Comparison of ENCODE assay signal across 8 cellular contexts in the genomic region with DNA sequence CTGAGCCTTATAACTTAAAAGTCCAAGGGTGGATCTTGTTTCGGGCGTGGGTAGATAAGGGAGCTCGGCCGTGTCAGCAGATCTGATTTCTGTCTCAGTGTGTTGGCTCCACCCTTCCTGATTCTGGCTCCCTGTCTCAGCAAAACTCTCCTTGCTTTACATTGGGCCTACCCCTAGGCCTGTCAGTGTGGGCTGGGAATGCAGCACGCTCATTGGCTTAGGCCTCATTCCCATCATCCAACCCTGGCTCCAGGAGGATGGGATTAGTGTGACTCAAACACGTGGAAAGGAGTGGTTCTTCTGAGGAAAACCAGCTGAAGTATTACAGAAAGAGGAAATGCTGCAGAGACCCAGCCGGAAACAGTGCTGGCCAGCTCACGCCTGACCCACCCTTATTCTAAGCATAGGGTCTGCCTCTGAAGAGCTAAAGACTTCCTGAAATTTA. TPM values are rescaled to one million over a fixed set of nuclear protein-coding genes. Genes with fewer than 3 reads are reported as not detected.
DNase-seq lines count a peak whose midpoint lies in the region; ATAC-seq and TF ChIP-seq lines count a peak whose summit lies in the region.

No MANE protein-coding gene starts in this region.

- H3K4me1 Mint-ChIP-seq in endothelial cell (ENCODE audit: unreplicated experiment) (peaks cover 9% of the 10 kb centered on the region), progenitor cell of endocrine pancreas (ENCODE audit: low read depth) (peaks cover 6% of the 10 kb centered on the region)

- H3K23ac ChIP-seq in mesendoderm (ENCODE audit: low read length), result no peak overlapping the region

- H3K4me2 ChIP-seq in mesendoderm (ENCODE audit: low read length), result no peak overlapping the region

- peak in 1 of 2 donors; percentile 26 for TF ChIP-seq POLR2A in vagina (IDR thresholded peaks at IDR 0.05)

- H3K9ac ChIP-seq in mesendoderm (ENCODE audit: low read length), result no peak overlapping the region

- H3K9me3 ChIP-seq in vagina, result no peaks in the 10 kb centered on the region

- H4K8ac ChIP-seq in mesendoderm (ENCODE audit: low read depth, low read length), result no peak overlapping the region

- H3K4me1 ChIP-seq in mesendoderm (ENCODE audit: control insufficient read depth, low read depth, low read length) (no peaks in the 10 kb centered on the region), vagina (peaks cover 28% of the 10 kb centered on the region)

- H4K5ac ChIP-seq in mesendoderm (ENCODE audit: low read length), result no peak overlapping the region

- H2BK5ac ChIP-seq in mesendoderm (ENCODE audit: low read length), result no peak overlapping the region

- H3K9me3 Mint-ChIP-seq in endothelial cell (ENCODE audit: unreplicated experiment) (no peaks in the 10 kb centered on the region), progenitor cell of endocrine pancreas (ENCODE audit: low read depth) (no peaks in the 10 kb centered on the region)

- H3K79me2 ChIP-seq in mesendoderm (ENCODE audit: control insufficient read depth, insufficient read depth, low read length), result no peaks in the 10 kb centered on the region

- no peak overlapping the region for H2BK15ac ChIP-seq in mesendoderm (replicated peaks; ENCODE audit: low read depth)

- no peak overlapping the region for H2BK120ac ChIP-seq in mesendoderm (ENCODE audit: low read depth, low read length)

- no peak overlapping the region for H2AK5ac ChIP-seq in mesendoderm (ENCODE audit: low read length)

- peak; percentile 5 for DNase-seq in stimulated activated CD4-positive, alpha-beta T cell treated with anti-CD3 and anti-CD28 coated beads, Interleukin-4, amount 100 ng/mL, for 24 hours
- DNase-seq in stimulated activated CD4-positive, alpha-beta T cell treated with anti-CD3 and anti-CD28 coated beads, Interleukin-2, amount 100 ng/mL, for 48 hours, result no peak
- DNase-seq in SK-MEL-5 (ENCODE audit: low read depth, low spot score), result peak; percentile 59
- DNase-seq in endothelial cell (ENCODE audit: low spot score), result peak; percentile 18
- DNase-seq in mesendoderm, result peak; percentile 96
- DNase-seq in vagina (ENCODE audit: extremely low spot score in 2 of 2), result peak in 1 of 2 donors; percentile 97
- no peak for DNase-seq in progenitor cell of endocrine pancreas (ENCODE audit: low spot score, unreplicated experiment)

- H3K36me3 Mint-ChIP-seq in endothelial cell (ENCODE audit: low read depth, unreplicated experiment), result no peaks in the 10 kb centered on the region
- no peaks in the 10 kb centered on the region for H3K36me3 Mint-ChIP-seq in progenitor cell of endocrine pancreas (ENCODE audit: insufficient read depth)

- intact Hi-C loops in vagina (cut with DNase I), result no loop called here

- in situ Hi-C loops in SK-MEL-5 (cut with HindIII; ENCODE audit: low pct_unique_long_range_greater_than_20kb, low sequenced_read_pairs), result no loop called here

- H3K4me3 Mint-ChIP-seq in endothelial cell (ENCODE audit: unreplicated experiment) (no peak overlapping the region), progenitor cell of endocrine pancreas (ENCODE audit: low read depth) (no peak overlapping the region)

- H3K18ac ChIP-seq in mesendoderm (ENCODE audit: low read length), result no peak overlapping the region

- no peak overlapping the region for H3K4ac ChIP-seq in mesendoderm (ENCODE audit: low read depth, low read length)

- no peak overlapping the region for H3K56ac ChIP-seq in mesendoderm (ENCODE audit: low read length)

- H3K27me3 ChIP-seq in mesendoderm (ENCODE audit: insufficient read depth, low read length, poor library complexity) (no peaks in the 10 kb centered on the region), vagina (no peaks in the 10 kb centered on the region)

- no peaks in the 10 kb centered on the region for H3K27me3 Mint-ChIP-seq in endothelial cell (ENCODE audit: unreplicated experiment)
- H3K27me3 Mint-ChIP-seq in progenitor cell of endocrine pancreas, result no peaks in the 10 kb centered on the region

- H3K4me3 ChIP-seq in mesendoderm (ENCODE audit: low read length) (no peak overlapping the region), vagina (peak overlapping the region; percentile 36 to 45)

- H3K27ac ChIP-seq in mesendoderm (ENCODE audit: low read depth, low read length) (no peak overlapping the region), vagina (peak overlapping the region; percentile 79)

- WGBS in mesendoderm (ENCODE audit: extremely low coverage, insufficient coverage, low lambda C conversion rate), result no CpG with 5 or more reads among the region's 8 CpGs

- H3K36me3 ChIP-seq in mesendoderm (ENCODE audit: control insufficient read depth, insufficient read depth, low read length) (no peaks in the 10 kb centered on the region), vagina (no peaks in the 10 kb centered on the region)

- H3K27ac Mint-ChIP-seq in endothelial cell (ENCODE audit: unreplicated experiment) (no peak overlapping the region), progenitor cell of endocrine pancreas (no peak overlapping the region)

- TF ChIP-seq CTCF in endothelial cell (IDR thresholded peaks at IDR 0.05; ENCODE audit: unreplicated experiment), result no peak
- TF ChIP-seq CTCF in vagina (IDR thresholded peaks at IDR 0.05), result no peak
- no peak for TF ChIP-seq CTCF in progenitor cell of endocrine pancreas (IDR thresholded peaks at IDR 0.05; ENCODE audit: unreplicated experiment)

- H3K79me1 ChIP-seq in mesendoderm (ENCODE audit: low read length), result no peaks in the 10 kb centered on the region

- peak; percentile 65 for ATAC-seq in HG03095 (IDR thresholded peaks at IDR 0.05; ENCODE audit: unreplicated experiment)

RNA-seq across cellular contexts. Expression of a gene that starts 59.9 kb away (rescaled TPM):
- total RNA-seq in SK-MEL-5 (2014; rRNA removed; shearing (Covaris generic)), result 214 and 225 TPM in 2 replicates
- 254 and 268 TPM in 2 replicates for polyA plus RNA-seq in SK-MEL-5 (2015; cell fraction: cytosol; rRNA removed)
- polyA plus RNA-seq in SK-MEL-5 (2015; cell fraction: nucleus; rRNA removed), result 385 and 397 TPM in 2 replicates
- 154 TPM for total RNA-seq in endothelial cell (ENCODE audit: unreplicated experiment)
- 133 TPM for polyA plus RNA-seq in mesendoderm (2013, experiment 1 of 2)
- 134 TPM for polyA plus RNA-seq in mesendoderm (2013, experiment 2 of 2)
- 277 TPM for total RNA-seq in vagina
- total RNA-seq in progenitor cell of endocrine pancreas, result 179 and 183 TPM in 2 replicates

Comparison
In these comparisons a context has a peak if more than half of its experiments do, and no peak if none do; other contexts are left out.
1. DNase-seq: peak in stimulated activated CD4-positive, alpha-beta T cell treated with anti-CD3 and anti-CD28 coated beads, Interleukin-4, amount 100 ng/mL, for 24 hours (single experiment), SK-MEL-5 (single experiment), endothelial cell (single experiment) and mesendoderm (single experiment); none in stimulated activated CD4-positive, alpha-beta T cell treated with anti-CD3 and anti-CD28 coated beads, Interleukin-2, amount 100 ng/mL, for 48 hours (0 of 2) and progenitor cell of endocrine pancreas (single experiment).